ENCODE assay signal across 19 cellular contexts in genomic region chr15:96187916-96188315, GRCh38.
"Had no signal": no experiment of that assay in that cellular context is flagged by ENCODE, and none has a peak within 500 bp of the region (broad histone marks: within the 10 kb centered on the region; RNA-seq: fewer than 3 reads in every experiment).

No MANE protein-coding gene starts in this region.

- H3K9me3 Mint-ChIP-seq: natural killer cell had no signal

- H3K4me1 ChIP-seq: colonic mucosa, foreskin keratinocyte, upper lobe of right lung had no signal

- H3K27me3 Mint-ChIP-seq: progenitor cell of endocrine pancreas; stimulated activated naive CD8-positive, alpha-beta T cell treated with anti-CD3 and anti-CD28 coated beads, Interleukin-15, Interleukin-2, amounts not matched to agents 100 ng/mL and 50 ng/mL, for 24 hours had no signal

- H3K27ac Mint-ChIP-seq: natural killer cell; progenitor cell of endocrine pancreas; stimulated activated effector memory CD8-positive, alpha-beta T cell treated with anti-CD3 and anti-CD28 coated beads, Interleukin-12 subunit alpha, Interleukin-12 subunit beta, amount 100 ng/mL, for 72 hours; stimulated activated naive CD8-positive, alpha-beta T cell treated with anti-CD3 and anti-CD28 coated beads, Interleukin-15, Interleukin-2, amounts not matched to agents 100 ng/mL and 50 ng/mL, for 24 hours had no signal

- H3K27ac ChIP-seq: colonic mucosa, foreskin keratinocyte, pancreas, tibial artery, upper lobe of right lung had no signal

- H3K4me3 ChIP-seq: colonic mucosa, esophagus squamous epithelium, lung, pancreas, tibial artery, upper lobe of right lung had no signal

- H3K4me3 Mint-ChIP-seq: natural killer cell; stimulated activated effector memory CD8-positive, alpha-beta T cell treated with anti-CD3 and anti-CD28 coated beads, Interleukin-12 subunit alpha, Interleukin-12 subunit beta, amount 100 ng/mL, for 72 hours; stimulated activated naive CD8-positive, alpha-beta T cell treated with anti-CD3 and anti-CD28 coated beads, Interleukin-15, Interleukin-2, amounts not matched to agents 100 ng/mL and 50 ng/mL, for 24 hours had no signal

- H3K36me3 Mint-ChIP-seq: natural killer cell; stimulated activated effector memory CD8-positive, alpha-beta T cell treated with anti-CD3 and anti-CD28 coated beads, Interleukin-12 subunit alpha, Interleukin-12 subunit beta, amount 100 ng/mL, for 72 hours had no signal

- DNase-seq: colonic mucosa; dermis blood vessel endothelial cell; esophagus squamous epithelium; foreskin keratinocyte; kidney; left cardiac atrium; left ventricle myocardium superior; natural killer cell; occipital lobe; pancreas; right cardiac atrium; stimulated activated CD4-positive, alpha-beta T cell treated with anti-CD3 and anti-CD28 coated beads, Interleukin-4, amount 100 ng/mL, for 1 hour; stimulated activated CD8-positive, alpha-beta memory T cell treated with anti-CD3 and anti-CD28 coated beads, Interleukin-4, amount 100 ng/mL, for 48 hours; tibial artery; upper lobe of right lung had no signal

- H3K27me3 ChIP-seq: colonic mucosa, esophagus squamous epithelium, foreskin keratinocyte, pancreas, tibial artery, upper lobe of right lung had no signal

- H3K4me1 Mint-ChIP-seq: natural killer cell; stimulated activated effector memory CD8-positive, alpha-beta T cell treated with anti-CD3 and anti-CD28 coated beads, Interleukin-12 subunit alpha, Interleukin-12 subunit beta, amount 100 ng/mL, for 72 hours had no signal

- H3K36me3 ChIP-seq: colonic mucosa, esophagus squamous epithelium, pancreas, tibial artery, upper lobe of right lung had no signal

- ATAC-seq: foreskin keratinocyte; left cardiac atrium; left ventricle myocardium superior; natural killer cell; pancreas; right cardiac atrium; stimulated activated effector memory CD8-positive, alpha-beta T cell treated with anti-CD3 and anti-CD28 coated beads, Interleukin-12 subunit alpha, Interleukin-12 subunit beta, amount 100 ng/mL, for 72 hours; upper lobe of right lung had no signal

- H3K9me3 ChIP-seq: colonic mucosa, esophagus squamous epithelium, pancreas, tibial artery, upper lobe of right lung had no signal
